Comparison of ENCODE assay signal across 2 cellular contexts in genomic region chr17:68383120-68383442, GRCh38.
TF ChIP-seq lines count a peak whose summit lies in the region.

No MANE protein-coding gene starts in this region.

TF ChIP-seq in HCT116, 20 proteins besides CTCF, POLR2A, EP300 and RAD21:
- no peak for TF ChIP-seq EGR1 (IDR thresholded peaks at IDR 0.05; ENCODE audit: low read depth)
- TF ChIP-seq ZBTB33 (IDR thresholded peaks at IDR 0.05; ENCODE audit: extremely low read depth, insufficient replicate concordance, low read length), result no peak
- TF ChIP-seq CBX3 (IDR thresholded peaks at IDR 0.05; ENCODE audit: low read depth), result no peak
- TF ChIP-seq ELF1 (IDR thresholded peaks at IDR 0.05; ENCODE audit: borderline replicate concordance, low read depth), result no peak
- TF ChIP-seq, protein P1, sequence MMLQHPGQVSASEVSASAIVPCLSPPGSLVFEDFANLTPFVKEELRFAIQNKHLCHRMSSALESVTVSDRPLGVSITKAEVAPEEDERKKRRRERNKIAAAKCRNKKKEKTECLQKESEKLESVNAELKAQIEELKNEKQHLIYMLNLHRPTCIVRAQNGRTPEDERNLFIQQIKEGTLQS (IDR thresholded peaks at IDR 0.05), result no peak
- no peak for TF ChIP-seq ZFX (IDR thresholded peaks at IDR 0.05)
- TF ChIP-seq TCF7L2 (IDR thresholded peaks at IDR 0.05; ENCODE audit: borderline replicate concordance, extremely low read depth, insufficient read depth, insufficient read length), result no peak
- no peak for TF ChIP-seq REST (IDR thresholded peaks at IDR 0.05; ENCODE audit: low read depth)
- TF ChIP-seq ZNF274 (IDR thresholded peaks at IDR 0.05; ENCODE audit: low read depth, low read length), result no peak
- TF ChIP-seq EZH2 (IDR thresholded peaks at IDR 0.05), result no peak
- TF ChIP-seq SRF (IDR thresholded peaks at IDR 0.05; ENCODE audit: low read depth), result no peak
- no peak for TF ChIP-seq YY1 (IDR thresholded peaks at IDR 0.05; ENCODE audit: extremely low read depth, insufficient replicate concordance, low read depth, low read length)
- no peak for TF ChIP-seq EZH2phosphoT487 (IDR thresholded peaks at IDR 0.05; ENCODE audit: borderline replicate concordance)
- no peak for TF ChIP-seq SIN3A (IDR thresholded peaks at IDR 0.05; ENCODE audit: low read depth)
- TF ChIP-seq FOSL1 (IDR thresholded peaks at IDR 0.05; ENCODE audit: low read depth), result no peak
- TF ChIP-seq JUND (IDR thresholded peaks at IDR 0.05), result no peak
- no peak; the same call in 1 of the 2 replicates for TF ChIP-seq SP1 (IDR thresholded peaks at IDR 0.05; ENCODE audit: low read depth)
- no peak for TF ChIP-seq CEBPB (IDR thresholded peaks at IDR 0.05; ENCODE audit: low read depth)
- TF ChIP-seq POLR2AphosphoS5 (IDR thresholded peaks at IDR 0.05; ENCODE audit: low read depth, low read length), result no peak

TF ChIP-seq in endothelial cell of umbilical vein, 7 proteins besides CTCF, POLR2A, EP300 and RAD21:
- TF ChIP-seq FOS (IDR thresholded peaks at IDR 0.05; ENCODE audit: borderline replicate concordance, insufficient read depth, low read length), result no peak
- TF ChIP-seq, protein P2, sequence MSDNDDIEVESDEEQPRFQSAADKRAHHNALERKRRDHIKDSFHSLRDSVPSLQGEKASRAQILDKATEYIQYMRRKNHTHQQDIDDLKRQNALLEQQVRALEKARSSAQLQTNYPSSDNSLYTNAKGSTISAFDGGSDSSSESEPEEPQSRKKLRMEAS (IDR thresholded peaks at IDR 0.05; ENCODE audit: insufficient read depth, insufficient read length), result no peak
- no peak for TF ChIP-seq POLR2AphosphoS5 (IDR thresholded peaks at IDR 0.05; ENCODE audit: insufficient read depth, low read depth, low read length)
- TF ChIP-seq JUN (IDR thresholded peaks at IDR 0.05; ENCODE audit: borderline replicate concordance, insufficient read depth, insufficient read length, low read depth), result no peak
- no peak for TF ChIP-seq GATA2 (IDR thresholded peaks at IDR 0.05; ENCODE audit: insufficient read depth, insufficient read length, low read depth, low read length)
- TF ChIP-seq MYC (IDR thresholded peaks at IDR 0.05; ENCODE audit: low read depth, low read length), result no peak
